Comparison of ENCODE assay signal across 9 cellular contexts in genomic region chr19:41871573-41872383, GRCh38. TPM values are rescaled to one million over a fixed set of nuclear protein-coding genes. Genes with fewer than 3 reads are reported as not detected.
DNase-seq lines count a peak whose midpoint lies in the region; ATAC-seq and TF ChIP-seq lines count a peak whose summit lies in the region.
"Had no signal": no experiment of that assay in that cellular context is flagged by ENCODE, and none has a peak within 500 bp of the region (broad histone marks: within the 10 kb centered on the region; RNA-seq: fewer than 3 reads in every experiment).

No MANE protein-coding gene starts in this region.

- TF ChIP-seq CTCF in lower lobe of right lung (IDR thresholded peaks at IDR 0.05) (no peak), esophagus squamous epithelium (IDR thresholded peaks at IDR 0.05) (no peak)

- intact Hi-C loops in lower lobe of right lung (cut with DNase I): no loop called here
- intact Hi-C loops in esophagus squamous epithelium (cut with DNase I): loop anchor here (10.0 kb wide), 1 partner anchor 83 kb away; the partner anchor contains the start of gene RABAC1

- peak overlapping the region; percentile 52 to 99 (median 93); a peak in 21 of 22 replicates for H3K27ac ChIP-seq in BLaER1 treated with 17β-estradiol and CSF1 and Interleukin-3, amounts not matched to agents 10 nM and 100 nM
- peak overlapping the region; percentile 58 for H3K27ac ChIP-seq in lower lobe of right lung
- peak overlapping the region in 2 of 4 donors; percentile 40 to 46 for H3K27ac ChIP-seq in esophagus squamous epithelium
- H3K27ac ChIP-seq: parathyroid adenoma had no signal

- CTCF ChIA-PET in activated CD8-positive, alpha-beta memory T cell treated with anti-CD3 and anti-CD28 coated beads, Interleukin-2, amount 10 ng/mL, durations not matched to agents 7 days and 5 days (lab: Charles Lee): interaction anchor here (0.8 to 16.7 kb wide), 12 partner anchors 8 to 86 kb away, joined by 3 to 260 read pairs (median 14); partner anchors contain the start of genes ARHGEF1, RABAC1 and RPS19

- peaks cover 98 to 100% (median 100%) of the 10 kb centered on the region in 10 experiments for H3K4me1 ChIP-seq in BLaER1 treated with 17β-estradiol and CSF1 and Interleukin-3, amounts not matched to agents 10 nM and 100 nM
- H3K4me1 ChIP-seq in lower lobe of right lung (peaks cover 73% of the 10 kb centered on the region), esophagus squamous epithelium (peaks cover 0 to 66% (median 10%) of the 10 kb centered on the region in 3 donors)

- H3K9ac ChIP-seq in BLaER1 treated with 17β-estradiol and CSF1 and Interleukin-3, amounts not matched to agents 10 nM and 100 nM: peak overlapping the region; percentile 53 to 100 (median 99); a peak in 20 of 22 replicates
- H3K9ac ChIP-seq: parathyroid adenoma had no signal

- ATAC-seq in GM19351 (IDR thresholded peaks at IDR 0.05; ENCODE audit: unreplicated experiment) (peak; percentile 62), lower lobe of right lung (peak; percentile 25 to 47)
- peak; percentile 67 for ATAC-seq in activated CD8-positive, alpha-beta memory T cell treated with anti-CD3 and anti-CD28 coated beads, Interleukin-2, amount 10 ng/mL, durations not matched to agents 7 days and 5 days

- peaks cover 51 to 66% (median 55%) of the 10 kb centered on the region in 11 experiments for H4K20me1 ChIP-seq in BLaER1 treated with 17β-estradiol and CSF1 and Interleukin-3, amounts not matched to agents 10 nM and 100 nM

- H3K4me3 ChIP-seq in BLaER1 treated with 17β-estradiol and CSF1 and Interleukin-3, amounts not matched to agents 10 nM and 100 nM: peak overlapping the region in 8 of 10 experiments; percentile 6 to 55 (median 34); a peak in 16 of 20 replicates
- H3K4me3 ChIP-seq in lower lobe of right lung (no peak overlapping the region), esophagus squamous epithelium (no peak overlapping the region)

- peak overlapping the region; percentile 91 to 100 (median 98) for H3K4me2 ChIP-seq in BLaER1 treated with 17β-estradiol and CSF1 and Interleukin-3, amounts not matched to agents 10 nM and 100 nM

- H3K27ac Mint-ChIP-seq in activated CD8-positive, alpha-beta memory T cell treated with anti-CD3 and anti-CD28 coated beads, Interleukin-2, amount 10 ng/mL, durations not matched to agents 7 days and 5 days: peak overlapping the region; percentile 93

- TF ChIP-seq POLR2A in esophagus squamous epithelium (IDR thresholded peaks at IDR 0.05): no peak

- no peaks in the 10 kb centered on the region for H3K27me3 ChIP-seq in BLaER1 treated with 17β-estradiol and CSF1 and Interleukin-3, amounts not matched to agents 10 nM and 100 nM
- H3K27me3 ChIP-seq in lower lobe of right lung (ENCODE audit: low read depth) (no peaks in the 10 kb centered on the region), esophagus squamous epithelium (no peaks in the 10 kb centered on the region)

- H3K9me3 ChIP-seq in BLaER1 treated with 17β-estradiol and CSF1 and Interleukin-3, amounts not matched to agents 10 nM and 100 nM (replicated peaks in 1 of 11): no peaks in the 10 kb centered on the region
- H3K9me3 ChIP-seq in lower lobe of right lung: no peaks in the 10 kb centered on the region
- no peaks in the 10 kb centered on the region for H3K9me3 ChIP-seq in esophagus squamous epithelium

- H3K27me3 Mint-ChIP-seq in activated CD8-positive, alpha-beta memory T cell treated with anti-CD3 and anti-CD28 coated beads, Interleukin-2, amount 10 ng/mL, durations not matched to agents 7 days and 5 days: no peaks in the 10 kb centered on the region

- DNase-seq in KG1 (lab: John Stamatoyannopoulos, UW) (peak; percentile 79), lower lobe of right lung (peak; percentile 62), esophagus squamous epithelium (lab: John Stamatoyannopoulos, UW) (no peak), AG08395 (ENCODE audit: low spot score) (no peak), cerebellar nuclear complex (lab: John Stamatoyannopoulos, UW) (no peak)
- DNase-seq in activated CD8-positive, alpha-beta memory T cell treated with anti-CD3 and anti-CD28 coated beads, Interleukin-2, amount 10 ng/mL, durations not matched to agents 7 days and 5 days: peak; percentile 93

- 59% methylated on average over 6 of the region's 16 CpGs; no CpG with 5 or more reads in 1 of the 2 donors for WGBS in esophagus squamous epithelium, 2 donors

- H3K4me3 Mint-ChIP-seq in activated CD8-positive, alpha-beta memory T cell treated with anti-CD3 and anti-CD28 coated beads, Interleukin-2, amount 10 ng/mL, durations not matched to agents 7 days and 5 days: peak overlapping the region; percentile 33

- peaks cover 47 to 62% (median 56%) of the 10 kb centered on the region in 11 experiments for H3K36me3 ChIP-seq in BLaER1 treated with 17β-estradiol and CSF1 and Interleukin-3, amounts not matched to agents 10 nM and 100 nM
- H3K36me3 ChIP-seq in lower lobe of right lung (peaks cover 58% of the 10 kb centered on the region), esophagus squamous epithelium (peaks cover 21 to 62% (median 35%) of the 10 kb centered on the region in 3 donors)

- H3K36me3 Mint-ChIP-seq in activated CD8-positive, alpha-beta memory T cell treated with anti-CD3 and anti-CD28 coated beads, Interleukin-2, amount 10 ng/mL, durations not matched to agents 7 days and 5 days: peaks cover 36% of the 10 kb centered on the region

- H3K9me3 Mint-ChIP-seq in activated CD8-positive, alpha-beta memory T cell treated with anti-CD3 and anti-CD28 coated beads, Interleukin-2, amount 10 ng/mL, durations not matched to agents 7 days and 5 days (ENCODE audit: low read depth): no peaks in the 10 kb centered on the region

- peaks cover 82% of the 10 kb centered on the region for H3K4me1 Mint-ChIP-seq in activated CD8-positive, alpha-beta memory T cell treated with anti-CD3 and anti-CD28 coated beads, Interleukin-2, amount 10 ng/mL, durations not matched to agents 7 days and 5 days

RNA-seq across cellular contexts. Expression of gene CD79A, which starts 5.3 kb away (rescaled TPM):
- 1 to 10 TPM; 4.0 to 4.1 TPM for total RNA-seq in activated CD8-positive, alpha-beta memory T cell treated with anti-CD3 and anti-CD28 coated beads, Interleukin-2, amount 10 ng/mL, durations not matched to agents 7 days and 5 days
- 1.2 TPM for total RNA-seq in lower lobe of right lung
- 1 to 10 TPM in 2 of 4 donors, not detected in 2; 1.7 to 3.1 TPM for total RNA-seq in esophagus squamous epithelium

RNA-seq across cellular contexts. Expression of gene ARHGEF1, which starts 11.2 kb away (rescaled TPM):
- total RNA-seq in activated CD8-positive, alpha-beta memory T cell treated with anti-CD3 and anti-CD28 coated beads, Interleukin-2, amount 10 ng/mL, durations not matched to agents 7 days and 5 days: 100 to 1,000 TPM; 545 to 682 TPM
- total RNA-seq in lower lobe of right lung (206 TPM), esophagus squamous epithelium (10 to 100 TPM; 31.0 to 59.5 (median 56.2) TPM)

RNA-seq across cellular contexts. Expression of gene RPS19, which starts 11.7 kb away (rescaled TPM):
- total RNA-seq in activated CD8-positive, alpha-beta memory T cell treated with anti-CD3 and anti-CD28 coated beads, Interleukin-2, amount 10 ng/mL, durations not matched to agents 7 days and 5 days: 1,000 to 10,000 TPM; 3,135 to 3,310 TPM
- total RNA-seq in lower lobe of right lung: 1,736 TPM
- 1,000 to 10,000 TPM in 3 of 4 donors, 100 to 1,000 TPM in 1; 922 to 1,801 (median 1,460) TPM for total RNA-seq in esophagus squamous epithelium

RNA-seq across cellular contexts. Expression of gene DMRTC2, which starts 26.9 kb away (rescaled TPM):
- not detected for total RNA-seq in activated CD8-positive, alpha-beta memory T cell treated with anti-CD3 and anti-CD28 coated beads, Interleukin-2, amount 10 ng/mL, durations not matched to agents 7 days and 5 days
- total RNA-seq in lower lobe of right lung (not detected), esophagus squamous epithelium (not detected)

RNA-seq across cellular contexts. Expression of gene LYPD4, which starts 27.3 kb away (rescaled TPM):
- not detected for total RNA-seq in activated CD8-positive, alpha-beta memory T cell treated with anti-CD3 and anti-CD28 coated beads, Interleukin-2, amount 10 ng/mL, durations not matched to agents 7 days and 5 days
- not detected for total RNA-seq in lower lobe of right lung
- total RNA-seq in esophagus squamous epithelium: not detected

Comparison
In these comparisons a context has a peak if more than half of its experiments do, and no peak if none do; other contexts are left out.
1. H3K4me3 ChIP-seq: peak in BLaER1 treated with 17β-estradiol and CSF1 and Interleukin-3, amounts not matched to agents 10 nM and 100 nM (8 of 10); none in lower lobe of right lung (single experiment) and esophagus squamous epithelium (0 of 4).
2. DNase-seq: peak in KG1 (single experiment), activated CD8-positive, alpha-beta memory T cell treated with anti-CD3 and anti-CD28 coated beads, Interleukin-2, amount 10 ng/mL, durations not matched to agents 7 days and 5 days (single experiment) and lower lobe of right lung (single experiment); none in esophagus squamous epithelium (single experiment), AG08395 (single experiment) and cerebellar nuclear complex (0 of 2).
3. Peak in every context shown above with its lines, with median percentiles within 50 percentile points of each other: ATAC-seq.